18 cellular contexts compared by ENCODE assay signal in the genomic region with DNA sequence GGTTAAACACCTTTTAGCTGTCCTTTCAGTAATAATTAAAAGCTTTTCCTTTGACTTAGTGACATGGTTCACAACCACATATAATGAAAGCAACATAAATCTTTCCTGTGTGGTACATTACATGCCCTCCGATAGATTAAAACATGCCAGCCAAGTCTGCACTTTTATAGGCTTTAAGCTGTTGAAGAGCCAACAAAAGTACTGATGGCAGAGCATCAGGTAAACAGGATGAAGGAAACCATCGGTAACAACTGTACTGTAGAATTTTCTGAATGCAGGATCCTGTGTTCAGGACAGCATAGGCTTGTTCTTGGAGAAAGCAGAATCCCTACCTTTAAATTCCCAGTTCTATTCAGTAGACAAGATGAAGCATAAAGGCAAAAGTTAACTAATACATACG.
DNase-seq lines count a peak whose midpoint lies in the region; ATAC-seq and TF ChIP-seq lines count a peak whose summit lies in the region.
"Had no signal": no experiment of that assay in that cellular context is flagged by ENCODE, and none has a peak within 500 bp of the region (broad histone marks: within the 10 kb centered on the region; RNA-seq: fewer than 3 reads in every experiment).

No MANE protein-coding gene starts in this region.

- H3K9ac ChIP-seq in Loucy (ENCODE audit: low read depth, low read length, poor library complexity, severe bottlenecking): no peak overlapping the region
- H3K9ac ChIP-seq: BLaER1 treated with 17β-estradiol and CSF1 and Interleukin-3, amounts not matched to agents 10 nM and 100 nM had no signal

- H3K27ac ChIP-seq in CD4-positive, CD25-positive, alpha-beta regulatory T cell (ENCODE audit: insufficient read depth, low read length, poor library complexity, severe bottlenecking): no peak overlapping the region
- H3K27ac ChIP-seq: A549; BLaER1 treated with 17β-estradiol and CSF1 and Interleukin-3, amounts not matched to agents 10 nM and 100 nM; PC-9; SJSA1 had no signal

- peaks cover 25% of the 10 kb centered on the region for H3K36me3 Mint-ChIP-seq in CD4-positive, CD25-positive, alpha-beta regulatory T cell
- H3K36me3 Mint-ChIP-seq in activated naive CD8-positive, alpha-beta T cell treated with anti-CD3 and anti-CD28 coated beads, Interleukin-2, amount 10 ng/mL, durations not matched to agents 7 days and 5 days: peaks cover 62% of the 10 kb centered on the region

- H3K4me2 ChIP-seq in Loucy (ENCODE audit: low read depth, low read length, poor library complexity, severe bottlenecking): peak overlapping the region; percentile 7
- H3K4me2 ChIP-seq: A549; BLaER1 treated with 17β-estradiol and CSF1 and Interleukin-3, amounts not matched to agents 10 nM and 100 nM; PC-9 had no signal

- DNase-seq in NCI-H82 (lab: John Stamatoyannopoulos, UW) (peak; percentile 6), NCI-H82 treated with DMSO at 0.1 percent for 48 hours (lab: John Stamatoyannopoulos, UW; ENCODE audit: unreplicated experiment) (no peak), HUDEP-2 (lab: John Stamatoyannopoulos, UW; ENCODE audit: unreplicated experiment in 76 of 76) (no peak), RPMI8226 (no peak)
- no peak for DNase-seq in CD4-positive, CD25-positive, alpha-beta regulatory T cell
- no peak for DNase-seq in activated naive CD8-positive, alpha-beta T cell treated with anti-CD3 and anti-CD28 coated beads, Interleukin-2, amount 10 ng/mL, durations not matched to agents 7 days and 5 days
- no peak for DNase-seq in activated CD4-positive, CD25-positive, alpha-beta regulatory T cell treated with anti-CD3 and anti-CD28 coated beads, Interleukin-2, amount 50 U/mL, for 72 hours
- DNase-seq: COR-L47, KG1, NCI-H1048, NCI-H226, NCI-H526 treated with DMSO at 0.1 percent for 48 hours, PC-9 had no signal

- H3K9me3 Mint-ChIP-seq in CD4-positive, CD25-positive, alpha-beta regulatory T cell: peaks cover 0 to 1% (median 0%) of the 10 kb centered on the region in 7 donors
- H3K9me3 Mint-ChIP-seq in activated naive CD8-positive, alpha-beta T cell treated with anti-CD3 and anti-CD28 coated beads, Interleukin-2, amount 10 ng/mL, durations not matched to agents 7 days and 5 days: peaks cover 2% of the 10 kb centered on the region

- H3K9me2 ChIP-seq in Loucy (replicated peaks; ENCODE audit: low read depth, low read length): no peaks in the 10 kb centered on the region

- no peaks in the 10 kb centered on the region for H3K9me3 ChIP-seq in CD4-positive, CD25-positive, alpha-beta regulatory T cell (ENCODE audit: control insufficient read depth in 2 of 2, low read length in 2 of 2)
- no peaks in the 10 kb centered on the region for H3K9me3 ChIP-seq in Loucy (ENCODE audit: insufficient read depth, low read depth, low read length)
- H3K9me3 ChIP-seq: A549; BLaER1 treated with 17β-estradiol and CSF1 and Interleukin-3, amounts not matched to agents 10 nM and 100 nM; SJSA1 had no signal

- no peaks in the 10 kb centered on the region; the same call in 1 of the 2 replicates for H3K79me2 ChIP-seq in Loucy (ENCODE audit: insufficient read depth, low read length)

- peak overlapping the region; percentile 59 to 89 (median 77) for H3K27ac Mint-ChIP-seq in CD4-positive, CD25-positive, alpha-beta regulatory T cell
- H3K27ac Mint-ChIP-seq in activated naive CD8-positive, alpha-beta T cell treated with anti-CD3 and anti-CD28 coated beads, Interleukin-2, amount 10 ng/mL, durations not matched to agents 7 days and 5 days: peak overlapping the region; percentile 21

- POLR2A ChIA-PET in activated naive CD8-positive, alpha-beta T cell treated with anti-CD3 and anti-CD28 coated beads, Interleukin-2, amount 10 ng/mL, durations not matched to agents 7 days and 5 days (lab: Charles Lee): no interaction called here

- H2AFZ ChIP-seq in Loucy (ENCODE audit: low read length): no peak overlapping the region
- H2AFZ ChIP-seq: PC-9 had no signal

- H3K36me3 ChIP-seq in CD4-positive, CD25-positive, alpha-beta regulatory T cell (ENCODE audit: control insufficient read depth, insufficient read depth, low read length): no peaks in the 10 kb centered on the region
- no peaks in the 10 kb centered on the region for H3K36me3 ChIP-seq in Loucy (ENCODE audit: insufficient read depth, low read length)
- H3K36me3 ChIP-seq: BLaER1 treated with 17β-estradiol and CSF1 and Interleukin-3, amounts not matched to agents 10 nM and 100 nM; SJSA1 had no signal

- H3K4me3 Mint-ChIP-seq in CD4-positive, CD25-positive, alpha-beta regulatory T cell: peak overlapping the region in 3 of 4 donors; percentile 4 to 56 (median 27)
- no peak overlapping the region for H3K4me3 Mint-ChIP-seq in activated naive CD8-positive, alpha-beta T cell treated with anti-CD3 and anti-CD28 coated beads, Interleukin-2, amount 10 ng/mL, durations not matched to agents 7 days and 5 days

- H3K4me3 ChIP-seq in CD4-positive, CD25-positive, alpha-beta regulatory T cell (ENCODE audit: low read depth, low read length): peak overlapping the region; percentile 6
- H3K4me3 ChIP-seq in Loucy (ENCODE audit: low read length, poor library complexity, severe bottlenecking): no peak overlapping the region
- H3K4me3 ChIP-seq: A549; BLaER1 treated with 17β-estradiol and CSF1 and Interleukin-3, amounts not matched to agents 10 nM and 100 nM; PC-9; SJSA1 had no signal

- no peaks in the 10 kb centered on the region for H3K27me3 Mint-ChIP-seq in CD4-positive, CD25-positive, alpha-beta regulatory T cell
- H3K27me3 Mint-ChIP-seq in activated naive CD8-positive, alpha-beta T cell treated with anti-CD3 and anti-CD28 coated beads, Interleukin-2, amount 10 ng/mL, durations not matched to agents 7 days and 5 days: no peaks in the 10 kb centered on the region

- peak in 1 of 2 donors; percentile 24 for ATAC-seq in CD4-positive, CD25-positive, alpha-beta regulatory T cell (ENCODE audit: low read depth in 2 of 2)
- ATAC-seq in activated naive CD8-positive, alpha-beta T cell treated with anti-CD3 and anti-CD28 coated beads, Interleukin-2, amount 10 ng/mL, durations not matched to agents 7 days and 5 days (ENCODE audit: low read depth): no peak
- ATAC-seq: A549, HepG2 had no signal

- H3F3A ChIP-seq in Loucy (ENCODE audit: low read depth): no peaks in the 10 kb centered on the region

- H3K27me3 ChIP-seq in CD4-positive, CD25-positive, alpha-beta regulatory T cell (ENCODE audit: control insufficient read depth, insufficient read depth, low read length): no peaks in the 10 kb centered on the region
- no peaks in the 10 kb centered on the region for H3K27me3 ChIP-seq in Loucy (ENCODE audit: insufficient read depth, low read length, poor library complexity, severe bottlenecking)
- H3K27me3 ChIP-seq: BLaER1 treated with 17β-estradiol and CSF1 and Interleukin-3, amounts not matched to agents 10 nM and 100 nM; SJSA1 had no signal

- peaks cover 42% of the 10 kb centered on the region for H3K4me1 ChIP-seq in CD4-positive, CD25-positive, alpha-beta regulatory T cell (ENCODE audit: control insufficient read depth, insufficient read depth, low read length, poor library complexity, severe bottlenecking)
- peaks cover 27% of the 10 kb centered on the region for H3K4me1 ChIP-seq in Loucy (ENCODE audit: insufficient read depth, low read length, poor library complexity, severe bottlenecking)
- H3K4me1 ChIP-seq: BLaER1 treated with 17β-estradiol and CSF1 and Interleukin-3, amounts not matched to agents 10 nM and 100 nM; SJSA1 had no signal

- H4K20me1 ChIP-seq in Loucy (ENCODE audit: insufficient read depth, low read length, poor library complexity, severe bottlenecking): no peaks in the 10 kb centered on the region
- H4K20me1 ChIP-seq: BLaER1 treated with 17β-estradiol and CSF1 and Interleukin-3, amounts not matched to agents 10 nM and 100 nM had no signal

- no peak for TF ChIP-seq CTCF in Loucy (conservative IDR thresholded peaks at IDR 0.05; ENCODE audit: low read length)

- H3K4me1 Mint-ChIP-seq in CD4-positive, CD25-positive, alpha-beta regulatory T cell: peaks cover 30 to 77% (median 61%) of the 10 kb centered on the region in 4 donors
- peaks cover 47% of the 10 kb centered on the region for H3K4me1 Mint-ChIP-seq in activated naive CD8-positive, alpha-beta T cell treated with anti-CD3 and anti-CD28 coated beads, Interleukin-2, amount 10 ng/mL, durations not matched to agents 7 days and 5 days
